ENCODE assay signal across 9 cellular contexts in genomic region chr3:111864821-111865656, GRCh38. TPM values are rescaled to one million over a fixed set of nuclear protein-coding genes. Genes with fewer than 3 reads are reported as not detected.
DNase-seq lines count a peak whose midpoint lies in the region; ATAC-seq and TF ChIP-seq lines count a peak whose summit lies in the region.
"Had no signal": no experiment of that assay in that cellular context is flagged by ENCODE, and none has a peak within 500 bp of the region (broad histone marks: within the 10 kb centered on the region; RNA-seq: fewer than 3 reads in every experiment).

No MANE protein-coding gene starts in this region.

- 66% methylated on average over 6 of the region's 6 CpGs for WGBS in suprapubic skin

- intact Hi-C loops in ascending aorta (cut with DNase I) (loop anchor here (5.0 to 10.0 kb wide), 5 partner anchors 37 to 470 kb away; partner anchors contain the start of genes C3orf52 and CD200), CD14-positive monocyte (cut with micrococcal nuclease) (no loop called here)

- no peak overlapping the region for H3K4me3 Mint-ChIP-seq in CD14-positive monocyte
- H3K4me3 Mint-ChIP-seq: activated CD8-positive, alpha-beta T cell treated with anti-CD3 and anti-CD28 coated beads for 36 hours had no signal

- no peak for DNase-seq in ascending aorta (ENCODE audit: low spot score in 2 of 2)
- DNase-seq in kidney glomerular epithelial cell (lab: John Stamatoyannopoulos, UW), result peak; percentile 97
- DNase-seq in suprapubic skin (ENCODE audit: low spot score in 2 of 2), result no peak
- DNase-seq in nucleus accumbens (lab: John Stamatoyannopoulos, UW), result no peak
- DNase-seq in CD14-positive monocyte (ENCODE audit: low spot score), result no peak
- no peak for DNase-seq in cortex of kidney (lab: John Stamatoyannopoulos, UW)
- DNase-seq: activated CD8-positive, alpha-beta T cell treated with anti-CD3 and anti-CD28 coated beads for 36 hours had no signal

- H3K36me3 ChIP-seq in HEK293 (ENCODE audit: control insufficient read depth in 2 of 2, insufficient read depth in 1 of 2, low read length in 2 of 2) (no peaks in the 10 kb centered on the region), ascending aorta (no peaks in the 10 kb centered on the region), suprapubic skin (no peaks in the 10 kb centered on the region)

- H3K27ac ChIP-seq in HEK293 (ENCODE audit: extremely low read depth, low read depth, low read length) (no peak overlapping the region), ascending aorta (peak overlapping the region; percentile 97), suprapubic skin (peak overlapping the region; percentile 50)

- ATAC-seq in GM18868 (IDR thresholded peaks at IDR 0.05; ENCODE audit: unreplicated experiment), result no peak
- ATAC-seq: activated CD8-positive, alpha-beta T cell treated with anti-CD3 and anti-CD28 coated beads for 36 hours had no signal

- H3K4me3 ChIP-seq in HEK293 (ENCODE audit: low read depth, low read length) (no peak overlapping the region), ascending aorta (peak overlapping the region in 1 of 2 donors; percentile 43), suprapubic skin (no peak overlapping the region)

- TF ChIP-seq CTCF in HEK293 (tag by site-specific recombination; IDR thresholded peaks at IDR 0.05) (no peak), ascending aorta (IDR thresholded peaks at IDR 0.05) (peak in 2 of 3 experiments; percentile 30 to 35), suprapubic skin (IDR thresholded peaks at IDR 0.05) (no peak), CD14-positive monocyte (IDR thresholded peaks at IDR 0.05) (no peak)

- POLR2A ChIA-PET in HEK293 (lab: Yijun Ruan, JAX), result interaction anchor here (0.6 to 1.7 kb wide), 6 partner anchors 28 to 230 kb away, joined by 3 to 9 read pairs (median 4); partner anchors contain the start of gene ABHD10

- peaks cover 11% of the 10 kb centered on the region for H3K4me1 Mint-ChIP-seq in CD14-positive monocyte

- CTCF ChIA-PET in HEK293 (lab: Yijun Ruan, JAX), result interaction anchor here (0.6 to 4.2 kb wide), 12 partner anchors 10 to 173 kb away, joined by 3 to 32 read pairs (median 3); no protein-coding TSS in a partner anchor

- no peak overlapping the region for H3K27ac Mint-ChIP-seq in CD14-positive monocyte
- H3K27ac Mint-ChIP-seq: activated CD8-positive, alpha-beta T cell treated with anti-CD3 and anti-CD28 coated beads for 36 hours had no signal

- no peak for TF ChIP-seq POLR2A in suprapubic skin (IDR thresholded peaks at IDR 0.05)

- H3K4me1 ChIP-seq in HEK293 (ENCODE audit: control insufficient read depth, insufficient read depth, low read length) (peaks cover 19% of the 10 kb centered on the region), ascending aorta (peaks cover 7 to 43% of the 10 kb centered on the region in 2 donors), suprapubic skin (peaks cover 46% of the 10 kb centered on the region)

- peaks cover 0 to under 1% (median 0%) of the 10 kb centered on the region in 7 donors for H3K9me3 Mint-ChIP-seq in CD14-positive monocyte
- H3K9me3 Mint-ChIP-seq: activated CD8-positive, alpha-beta T cell treated with anti-CD3 and anti-CD28 coated beads for 36 hours had no signal

- no peaks in the 10 kb centered on the region for H3K9me3 ChIP-seq in HEK293 (ENCODE audit: control insufficient read depth, insufficient read depth, low read depth, low read length)
- H3K9me3 ChIP-seq in ascending aorta, result no peaks in the 10 kb centered on the region
- H3K9me3 ChIP-seq in suprapubic skin, result no peaks in the 10 kb centered on the region

- H3K27me3 Mint-ChIP-seq in CD14-positive monocyte (ENCODE audit: low read depth in 3 of 3), result peaks cover 16 to 29% (median 19%) of the 10 kb centered on the region in 3 donors

- H3K36me3 Mint-ChIP-seq in CD14-positive monocyte, result no peaks in the 10 kb centered on the region

- TF ChIP-seq EP300 in suprapubic skin (IDR thresholded peaks at IDR 0.05), result no peak

- H3K27me3 ChIP-seq in ascending aorta (no peaks in the 10 kb centered on the region), suprapubic skin (no peaks in the 10 kb centered on the region)

TF ChIP-seq in HEK293, 187 proteins besides CTCF, POLR2A, EP300 and RAD21 (continues in another document):
- TF ChIP-seq ZNF501 (tag by site-specific recombination; IDR thresholded peaks at IDR 0.05) (0 out of 2 replicates have a peak, but pooled peaks have one; percentile 26), ZNF214 (tag by site-specific recombination; IDR thresholded peaks at IDR 0.05; ENCODE audit: borderline replicate concordance) (no peak), ZNF366 (tag by site-specific recombination; conservative IDR thresholded peaks at IDR 0.05) (peak; percentile 88), FEZF1 (tag by site-specific recombination; IDR thresholded peaks at IDR 0.05) (peak; percentile 23; the same call in 1 of the 2 replicates), SP7 (tag by site-specific recombination; IDR thresholded peaks at IDR 0.05) (peak; percentile 73), ZBTB17 (tag by site-specific recombination; IDR thresholded peaks at IDR 0.05) (peak; percentile 87), ZNF571 (tag by site-specific recombination; IDR thresholded peaks at IDR 0.05) (no peak), ZNF426 (tag by site-specific recombination; IDR thresholded peaks at IDR 0.05) (no peak), SCRT2 (tag by site-specific recombination; IDR thresholded peaks at IDR 0.05) (peak; percentile 45; the same call in 1 of the 2 replicates), ZNF23 (tag by site-specific recombination; IDR thresholded peaks at IDR 0.05; ENCODE audit: borderline replicate concordance) (no peak), ZNF664 (tag by site-specific recombination; IDR thresholded peaks at IDR 0.05) (no peak), ZIC2 (tag by site-specific recombination; IDR thresholded peaks at IDR 0.05) (no peak), ZBTB21 (tag by site-specific recombination; IDR thresholded peaks at IDR 0.05) (peak; percentile 53)
- TF ChIP-seq, protein P1, sequence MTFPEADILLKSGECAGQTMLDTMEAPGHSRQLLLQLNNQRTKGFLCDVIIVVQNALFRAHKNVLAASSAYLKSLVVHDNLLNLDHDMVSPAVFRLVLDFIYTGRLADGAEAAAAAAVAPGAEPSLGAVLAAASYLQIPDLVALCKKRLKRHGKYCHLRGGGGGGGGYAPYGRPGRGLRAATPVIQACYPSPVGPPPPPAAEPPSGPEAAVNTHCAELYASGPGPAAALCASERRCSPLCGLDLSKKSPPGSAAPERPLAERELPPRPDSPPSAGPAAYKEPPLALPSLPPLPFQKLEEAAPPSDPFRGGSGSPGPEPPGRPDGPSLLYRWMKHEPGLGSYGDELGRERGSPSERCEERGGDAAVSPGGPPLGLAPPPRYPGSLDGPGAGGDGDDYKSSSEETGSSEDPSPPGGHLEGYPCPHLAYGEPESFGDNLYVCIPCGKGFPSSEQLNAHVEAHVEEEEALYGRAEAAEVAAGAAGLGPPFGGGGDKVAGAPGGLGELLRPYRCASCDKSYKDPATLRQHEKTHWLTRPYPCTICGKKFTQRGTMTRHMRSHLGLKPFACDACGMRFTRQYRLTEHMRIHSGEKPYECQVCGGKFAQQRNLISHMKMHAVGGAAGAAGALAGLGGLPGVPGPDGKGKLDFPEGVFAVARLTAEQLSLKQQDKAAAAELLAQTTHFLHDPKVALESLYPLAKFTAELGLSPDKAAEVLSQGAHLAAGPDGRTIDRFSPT (tag by site-specific recombination; IDR thresholded peaks at IDR 0.05), result no peak
- TF ChIP-seq, protein P2, sequence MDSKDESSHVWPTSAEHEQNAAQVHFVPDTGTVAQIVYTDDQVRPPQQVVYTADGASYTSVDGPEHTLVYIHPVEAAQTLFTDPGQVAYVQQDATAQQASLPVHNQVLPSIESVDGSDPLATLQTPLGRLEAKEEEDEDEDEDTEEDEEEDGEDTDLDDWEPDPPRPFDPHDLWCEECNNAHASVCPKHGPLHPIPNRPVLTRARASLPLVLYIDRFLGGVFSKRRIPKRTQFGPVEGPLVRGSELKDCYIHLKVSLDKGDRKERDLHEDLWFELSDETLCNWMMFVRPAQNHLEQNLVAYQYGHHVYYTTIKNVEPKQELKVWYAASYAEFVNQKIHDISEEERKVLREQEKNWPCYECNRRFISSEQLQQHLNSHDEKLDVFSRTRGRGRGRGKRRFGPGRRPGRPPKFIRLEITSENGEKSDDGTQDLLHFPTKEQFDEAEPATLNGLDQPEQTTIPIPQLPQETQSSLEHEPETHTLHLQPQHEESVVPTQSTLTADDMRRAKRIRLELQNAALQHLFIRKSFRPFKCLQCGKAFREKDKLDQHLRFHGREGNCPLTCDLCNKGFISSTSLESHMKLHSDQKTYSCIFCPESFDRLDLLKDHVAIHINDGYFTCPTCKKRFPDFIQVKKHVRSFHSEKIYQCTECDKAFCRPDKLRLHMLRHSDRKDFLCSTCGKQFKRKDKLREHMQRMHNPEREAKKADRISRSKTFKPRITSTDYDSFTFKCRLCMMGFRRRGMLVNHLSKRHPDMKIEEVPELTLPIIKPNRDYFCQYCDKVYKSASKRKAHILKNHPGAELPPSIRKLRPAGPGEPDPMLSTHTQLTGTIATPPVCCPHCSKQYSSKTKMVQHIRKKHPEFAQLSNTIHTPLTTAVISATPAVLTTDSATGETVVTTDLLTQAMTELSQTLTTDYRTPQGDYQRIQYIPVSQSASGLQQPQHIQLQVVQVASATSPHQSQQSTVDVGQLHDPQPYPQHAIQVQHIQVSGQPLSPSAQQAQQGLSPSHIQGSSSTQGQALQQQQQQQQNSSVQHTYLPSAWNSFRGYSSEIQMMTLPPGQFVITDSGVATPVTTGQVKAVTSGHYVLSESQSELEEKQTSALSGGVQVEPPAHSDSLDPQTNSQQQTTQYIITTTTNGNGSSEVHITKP (tag by site-specific recombination; IDR thresholded peaks at IDR 0.05), result peak; percentile 27; the same call in 1 of the 2 replicates
- TF ChIP-seq, protein P3, sequence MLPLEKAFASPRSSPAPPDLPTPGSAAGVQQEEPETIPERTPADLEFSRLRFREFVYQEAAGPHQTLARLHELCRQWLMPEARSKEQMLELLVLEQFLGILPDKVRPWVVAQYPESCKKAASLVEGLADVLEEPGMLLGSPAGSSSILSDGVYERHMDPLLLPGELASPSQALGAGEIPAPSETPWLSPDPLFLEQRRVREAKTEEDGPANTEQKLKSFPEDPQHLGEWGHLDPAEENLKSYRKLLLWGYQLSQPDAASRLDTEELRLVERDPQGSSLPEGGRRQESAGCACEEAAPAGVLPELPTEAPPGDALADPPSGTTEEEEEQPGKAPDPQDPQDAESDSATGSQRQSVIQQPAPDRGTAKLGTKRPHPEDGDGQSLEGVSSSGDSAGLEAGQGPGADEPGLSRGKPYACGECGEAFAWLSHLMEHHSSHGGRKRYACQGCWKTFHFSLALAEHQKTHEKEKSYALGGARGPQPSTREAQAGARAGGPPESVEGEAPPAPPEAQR (tag by site-specific recombination; IDR thresholded peaks at IDR 0.05), result no peak

RNA-seq across cellular contexts. Expression of gene PHLDB2, which starts 6.0 kb away (rescaled TPM):
- total RNA-seq in ascending aorta, result 58.6 TPM
- 100 to 1,000 TPM in 1 of 4 donors, 10 to 100 TPM in 3; 39.8 to 107 (median 60.7) TPM for total RNA-seq in suprapubic skin
- under 1 TPM in 1 of 2 donors, not detected in 1; 0.08 TPM for polyA plus RNA-seq in CD14-positive monocyte

Comparison
In these comparisons a context has a peak if more than half of its experiments do, and no peak if none do; other contexts are left out.
1. CTCF ChIP-seq: peak in ascending aorta (2 of 3); none in HEK293 (single experiment), suprapubic skin (0 of 2) and CD14-positive monocyte (single experiment).